ENCODE assay signal across 15 cellular contexts in genomic region chr1:95496792-95497191, GRCh38.
"Had no signal": no experiment of that assay in that cellular context is flagged by ENCODE, and none has a peak within 500 bp of the region (broad histone marks: within the 10 kb centered on the region; RNA-seq: fewer than 3 reads in every experiment).

No MANE protein-coding gene starts in this region.

- H3K9me3 Mint-ChIP-seq: mesothelial cell of epicardium, neural crest cell had no signal

- H3K27me3 ChIP-seq: colonic mucosa, hepatocyte, right atrium auricular region had no signal

- FAIRE-seq: endothelial cell of umbilical vein, islet of Langerhans, small intestine had no signal

- H3K27ac ChIP-seq: colonic mucosa, hepatocyte, right atrium auricular region had no signal

- H3K4me1 ChIP-seq: colonic mucosa, right atrium auricular region had no signal

- ATAC-seq: natural killer cell had no signal

- DNase-seq: colonic mucosa; dermis blood vessel endothelial cell; foreskin melanocyte; head of caudate nucleus; kidney glomerular epithelial cell; natural killer cell; small intestine; stimulated activated CD4-positive, alpha-beta T cell treated with anti-CD3 and anti-CD28 coated beads, Interleukin-2, amount 100 ng/mL, for 48 hours; stimulated activated naive CD4-positive, alpha-beta T cell treated with Interleukin-2 at 50 U/mL for 16 hours had no signal

- H3K9me3 ChIP-seq: colonic mucosa, right atrium auricular region had no signal

- H2AFZ ChIP-seq: hepatocyte had no signal

- H3K4me3 Mint-ChIP-seq: mesothelial cell of epicardium, natural killer cell, neural crest cell had no signal

- H3K4me1 Mint-ChIP-seq: mesothelial cell of epicardium, natural killer cell, neural crest cell had no signal

- H3K4me3 ChIP-seq: colonic mucosa, hepatocyte, right atrium auricular region had no signal

- H3K27ac Mint-ChIP-seq: mesothelial cell of epicardium, natural killer cell had no signal

- H3K36me3 Mint-ChIP-seq: mesothelial cell of epicardium, natural killer cell had no signal

- H3K79me2 ChIP-seq: hepatocyte had no signal

- H3K4me2 ChIP-seq: hepatocyte had no signal

- H3K36me3 ChIP-seq: colonic mucosa, right atrium auricular region had no signal
